ENCODE assay signal across 12 cellular contexts in the genomic region with DNA sequence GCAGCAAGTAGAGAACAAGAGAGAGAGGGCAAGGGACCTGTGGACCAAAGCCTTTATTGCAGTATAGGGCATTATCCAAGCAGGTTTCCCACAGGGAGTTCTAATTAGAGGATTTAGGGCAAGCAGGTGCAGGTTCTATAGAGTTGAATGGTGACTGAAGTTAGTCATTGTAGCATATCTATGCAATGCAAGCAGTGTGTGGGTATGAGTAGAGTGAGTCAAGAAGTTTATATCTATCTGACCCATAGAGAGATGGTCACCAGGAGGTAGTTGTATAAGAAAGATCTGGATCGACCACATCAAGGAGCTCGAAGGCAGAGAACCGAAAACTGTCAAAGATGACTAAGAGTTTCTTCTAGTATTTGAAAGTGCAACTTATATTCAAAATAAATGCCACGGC.
DNase-seq lines count a peak whose midpoint lies in the region; ATAC-seq and TF ChIP-seq lines count a peak whose summit lies in the region.
"Had no signal": no experiment of that assay in that cellular context is flagged by ENCODE, and none has a peak within 500 bp of the region (broad histone marks: within the 10 kb centered on the region; RNA-seq: fewer than 3 reads in every experiment).

No MANE protein-coding gene starts in this region.

- H3K4me3 ChIP-seq in epithelial cell of esophagus (ENCODE audit: low read length): no peak overlapping the region
- H3K4me3 ChIP-seq: A549, HAP-1 had no signal

- no peak overlapping the region for H3K4me3 Mint-ChIP-seq in stimulated activated naive CD8-positive, alpha-beta T cell treated with anti-CD3 and anti-CD28 coated beads, Interleukin-15, amount 100 ng/mL, for 72 hours
- H3K4me3 Mint-ChIP-seq: CD4-positive, alpha-beta T cell had no signal

- no peaks in the 10 kb centered on the region for H3K4me1 Mint-ChIP-seq in stimulated activated naive CD8-positive, alpha-beta T cell treated with anti-CD3 and anti-CD28 coated beads, Interleukin-15, amount 100 ng/mL, for 72 hours

- ATAC-seq in stimulated activated naive CD8-positive, alpha-beta T cell treated with anti-CD3 and anti-CD28 coated beads, Interleukin-15, Interleukin-2, amounts not matched to agents 100 U/mL and 50 U/mL, for 24 hours: peak; percentile 43
- no peak for ATAC-seq in stimulated activated naive CD8-positive, alpha-beta T cell treated with anti-CD3 and anti-CD28 coated beads, Interleukin-15, amount 100 ng/mL, for 72 hours
- ATAC-seq in HG03460 (IDR thresholded peaks at IDR 0.05; ENCODE audit: unreplicated experiment): no peak
- ATAC-seq: A549 had no signal

- H3K27me3 Mint-ChIP-seq in stimulated activated naive CD8-positive, alpha-beta T cell treated with anti-CD3 and anti-CD28 coated beads, Interleukin-15, amount 100 ng/mL, for 72 hours: no peaks in the 10 kb centered on the region
- H3K27me3 Mint-ChIP-seq: CD4-positive, alpha-beta T cell had no signal

- DNase-seq in NCI-H146 (lab: John Stamatoyannopoulos, UW) (peak; percentile 29), NCI-H146 treated with DMSO at 0.1 percent for 48 hours (lab: John Stamatoyannopoulos, UW; ENCODE audit: unreplicated experiment) (no peak), epithelial cell of esophagus (ENCODE audit: low read depth) (peak; percentile 5), mucosa of gallbladder (ENCODE audit: low spot score) (no peak)
- no peak for DNase-seq in stimulated activated naive CD8-positive, alpha-beta T cell treated with anti-CD3 and anti-CD28 coated beads, Interleukin-15, Interleukin-2, amounts not matched to agents 100 U/mL and 50 U/mL, for 24 hours
- no peak for DNase-seq in stimulated activated naive CD8-positive, alpha-beta T cell treated with anti-CD3 and anti-CD28 coated beads, Interleukin-15, amount 100 ng/mL, for 72 hours
- DNase-seq: AML-193; Caco-2; CD4-positive, alpha-beta T cell had no signal

- H3K27ac Mint-ChIP-seq in stimulated activated naive CD8-positive, alpha-beta T cell treated with anti-CD3 and anti-CD28 coated beads, Interleukin-15, amount 100 ng/mL, for 72 hours: no peak overlapping the region
- H3K27ac Mint-ChIP-seq: CD4-positive, alpha-beta T cell had no signal

- H3K9me3 Mint-ChIP-seq in stimulated activated naive CD8-positive, alpha-beta T cell treated with anti-CD3 and anti-CD28 coated beads, Interleukin-15, amount 100 ng/mL, for 72 hours: peaks cover 0 to 12% of the 10 kb centered on the region in 2 donors

- no peak for TF ChIP-seq CTCF in epithelial cell of esophagus (IDR thresholded peaks at IDR 0.05; ENCODE audit: insufficient read depth, low read depth, low read length, missing control alignments)

Comparison
In these comparisons a context has a peak if more than half of its experiments do, and no peak if none do; other contexts are left out.
1. DNase-seq: peak in NCI-H146 (single experiment) and epithelial cell of esophagus (single experiment); none in NCI-H146 treated with DMSO at 0.1 percent for 48 hours (single experiment), stimulated activated naive CD8-positive, alpha-beta T cell treated with anti-CD3 and anti-CD28 coated beads, Interleukin-15, Interleukin-2, amounts not matched to agents 100 U/mL and 50 U/mL, for 24 hours (single experiment), stimulated activated naive CD8-positive, alpha-beta T cell treated with anti-CD3 and anti-CD28 coated beads, Interleukin-15, amount 100 ng/mL, for 72 hours (0 of 2) and mucosa of gallbladder (single experiment).